1 cellular context compared by ENCODE assay signal in the genomic region with DNA sequence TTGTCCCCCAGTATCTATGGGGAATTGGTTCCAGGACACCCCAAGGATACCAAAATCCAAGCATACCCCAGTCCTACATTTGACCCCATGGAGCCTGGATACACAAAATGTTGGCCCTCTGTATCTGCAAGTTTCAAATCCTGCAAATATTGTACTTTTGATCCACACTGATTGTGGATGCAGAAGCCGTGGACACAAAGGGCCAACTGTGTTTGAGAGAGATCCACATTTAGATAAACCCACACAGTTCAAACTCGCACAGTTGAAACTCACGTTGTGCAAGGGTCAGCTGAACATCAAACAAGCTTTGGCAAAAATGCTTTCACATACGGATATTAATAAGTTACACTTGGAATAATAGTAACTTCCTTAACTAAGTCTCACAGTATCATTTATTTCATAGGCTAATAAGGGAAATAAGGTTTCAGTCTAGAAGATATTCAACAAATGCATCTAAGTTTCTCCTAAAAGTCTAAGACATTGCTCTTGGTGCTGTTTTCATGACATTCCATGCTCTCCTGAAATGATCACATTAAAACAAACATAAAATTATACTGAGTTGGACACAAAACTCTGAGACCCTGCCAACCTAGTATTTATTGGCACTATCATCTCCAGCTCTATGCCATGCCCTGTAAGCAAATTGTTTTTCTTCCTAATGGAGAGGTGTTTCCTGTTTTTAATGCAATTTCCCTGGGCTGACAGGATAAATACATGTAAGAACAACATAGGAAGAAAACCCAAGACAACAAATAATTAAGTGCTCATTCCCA.
TF ChIP-seq lines count a peak whose summit lies in the region.

No MANE protein-coding gene starts in this region.

TF ChIP-seq in HepG2, 621 proteins besides CTCF, POLR2A, EP300 and RAD21 (continued from another document and continues in another):
- no peak for TF ChIP-seq ZSCAN12 (CRISPR knock-in tag; IDR thresholded peaks at IDR 0.05)
- TF ChIP-seq MEIS2 (CRISPR knock-in tag; IDR thresholded peaks at IDR 0.05) = peak; percentile 72; the same call in 1 of the 2 replicates
- TF ChIP-seq SIX1 (CRISPR knock-in tag; IDR thresholded peaks at IDR 0.05; ENCODE audit: borderline replicate concordance) = peak; percentile 75; the same call in 1 of the 2 replicates
- 0 out of 2 replicates have a peak, but pooled peaks have one; percentile 9 for TF ChIP-seq ZMYM2 (CRISPR knock-in tag; IDR thresholded peaks at IDR 0.05)
- peak; percentile 90 for TF ChIP-seq FOXO1 (CRISPR knock-in tag; IDR thresholded peaks at IDR 0.05)
- TF ChIP-seq, protein P1, sequence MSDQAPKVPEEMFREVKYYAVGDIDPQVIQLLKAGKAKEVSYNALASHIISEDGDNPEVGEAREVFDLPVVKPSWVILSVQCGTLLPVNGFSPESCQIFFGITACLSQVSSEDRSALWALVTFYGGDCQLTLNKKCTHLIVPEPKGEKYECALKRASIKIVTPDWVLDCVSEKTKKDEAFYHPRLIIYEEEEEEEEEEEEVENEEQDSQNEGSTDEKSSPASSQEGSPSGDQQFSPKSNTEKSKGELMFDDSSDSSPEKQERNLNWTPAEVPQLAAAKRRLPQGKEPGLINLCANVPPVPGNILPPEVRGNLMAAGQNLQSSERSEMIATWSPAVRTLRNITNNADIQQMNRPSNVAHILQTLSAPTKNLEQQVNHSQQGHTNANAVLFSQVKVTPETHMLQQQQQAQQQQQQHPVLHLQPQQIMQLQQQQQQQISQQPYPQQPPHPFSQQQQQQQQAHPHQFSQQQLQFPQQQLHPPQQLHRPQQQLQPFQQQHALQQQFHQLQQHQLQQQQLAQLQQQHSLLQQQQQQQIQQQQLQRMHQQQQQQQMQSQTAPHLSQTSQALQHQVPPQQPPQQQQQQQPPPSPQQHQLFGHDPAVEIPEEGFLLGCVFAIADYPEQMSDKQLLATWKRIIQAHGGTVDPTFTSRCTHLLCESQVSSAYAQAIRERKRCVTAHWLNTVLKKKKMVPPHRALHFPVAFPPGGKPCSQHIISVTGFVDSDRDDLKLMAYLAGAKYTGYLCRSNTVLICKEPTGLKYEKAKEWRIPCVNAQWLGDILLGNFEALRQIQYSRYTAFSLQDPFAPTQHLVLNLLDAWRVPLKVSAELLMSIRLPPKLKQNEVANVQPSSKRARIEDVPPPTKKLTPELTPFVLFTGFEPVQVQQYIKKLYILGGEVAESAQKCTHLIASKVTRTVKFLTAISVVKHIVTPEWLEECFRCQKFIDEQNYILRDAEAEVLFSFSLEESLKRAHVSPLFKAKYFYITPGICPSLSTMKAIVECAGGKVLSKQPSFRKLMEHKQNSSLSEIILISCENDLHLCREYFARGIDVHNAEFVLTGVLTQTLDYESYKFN (CRISPR knock-in tag; conservative IDR thresholded peaks at IDR 0.05) = peak; percentile 97
- no peak for TF ChIP-seq SNRNP70 (IDR thresholded peaks at IDR 0.05; ENCODE audit: low read depth, low read length)
- peak; percentile 87 for TF ChIP-seq IRF2 (CRISPR knock-in tag; IDR thresholded peaks at IDR 0.05)
- TF ChIP-seq, protein P2, sequence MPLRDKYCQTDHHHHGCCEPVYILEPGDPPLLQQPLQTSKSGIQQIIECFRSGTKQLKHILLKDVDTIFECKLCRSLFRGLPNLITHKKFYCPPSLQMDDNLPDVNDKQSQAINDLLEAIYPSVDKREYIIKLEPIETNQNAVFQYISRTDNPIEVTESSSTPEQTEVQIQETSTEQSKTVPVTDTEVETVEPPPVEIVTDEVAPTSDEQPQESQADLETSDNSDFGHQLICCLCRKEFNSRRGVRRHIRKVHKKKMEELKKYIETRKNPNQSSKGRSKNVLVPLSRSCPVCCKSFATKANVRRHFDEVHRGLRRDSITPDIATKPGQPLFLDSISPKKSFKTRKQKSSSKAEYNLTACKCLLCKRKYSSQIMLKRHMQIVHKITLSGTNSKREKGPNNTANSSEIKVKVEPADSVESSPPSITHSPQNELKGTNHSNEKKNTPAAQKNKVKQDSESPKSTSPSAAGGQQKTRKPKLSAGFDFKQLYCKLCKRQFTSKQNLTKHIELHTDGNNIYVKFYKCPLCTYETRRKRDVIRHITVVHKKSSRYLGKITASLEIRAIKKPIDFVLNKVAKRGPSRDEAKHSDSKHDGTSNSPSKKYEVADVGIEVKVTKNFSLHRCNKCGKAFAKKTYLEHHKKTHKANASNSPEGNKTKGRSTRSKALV (CRISPR knock-in tag; IDR thresholded peaks at IDR 0.05) = peak; percentile 28; the same call in 1 of the 2 replicates
- TF ChIP-seq PHF8 (CRISPR knock-in tag; IDR thresholded peaks at IDR 0.05) = 0 out of 2 replicates have a peak, but pooled peaks have one; percentile 30
- no peak for TF ChIP-seq MTF2 (CRISPR knock-in tag; IDR thresholded peaks at IDR 0.05; ENCODE audit: borderline replicate concordance)
- no peak for TF ChIP-seq CREB1 (IDR thresholded peaks at IDR 0.05)
- peak; percentile 65 for TF ChIP-seq CREB1 (CRISPR knock-in tag; IDR thresholded peaks at IDR 0.05)
- no peak for TF ChIP-seq ZNF619 (CRISPR knock-in tag; IDR thresholded peaks at IDR 0.05)
- TF ChIP-seq, protein P3, sequence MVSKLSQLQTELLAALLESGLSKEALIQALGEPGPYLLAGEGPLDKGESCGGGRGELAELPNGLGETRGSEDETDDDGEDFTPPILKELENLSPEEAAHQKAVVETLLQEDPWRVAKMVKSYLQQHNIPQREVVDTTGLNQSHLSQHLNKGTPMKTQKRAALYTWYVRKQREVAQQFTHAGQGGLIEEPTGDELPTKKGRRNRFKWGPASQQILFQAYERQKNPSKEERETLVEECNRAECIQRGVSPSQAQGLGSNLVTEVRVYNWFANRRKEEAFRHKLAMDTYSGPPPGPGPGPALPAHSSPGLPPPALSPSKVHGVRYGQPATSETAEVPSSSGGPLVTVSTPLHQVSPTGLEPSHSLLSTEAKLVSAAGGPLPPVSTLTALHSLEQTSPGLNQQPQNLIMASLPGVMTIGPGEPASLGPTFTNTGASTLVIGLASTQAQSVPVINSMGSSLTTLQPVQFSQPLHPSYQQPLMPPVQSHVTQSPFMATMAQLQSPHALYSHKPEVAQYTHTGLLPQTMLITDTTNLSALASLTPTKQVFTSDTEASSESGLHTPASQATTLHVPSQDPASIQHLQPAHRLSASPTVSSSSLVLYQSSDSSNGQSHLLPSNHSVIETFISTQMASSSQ (IDR thresholded peaks at IDR 0.05; ENCODE audit: low read depth) = peak; percentile 81
- TF ChIP-seq, protein P3 (CRISPR knock-in tag; IDR thresholded peaks at IDR 0.05; ENCODE audit: borderline replicate concordance) = peak; percentile 92
- TF ChIP-seq, protein P4, sequence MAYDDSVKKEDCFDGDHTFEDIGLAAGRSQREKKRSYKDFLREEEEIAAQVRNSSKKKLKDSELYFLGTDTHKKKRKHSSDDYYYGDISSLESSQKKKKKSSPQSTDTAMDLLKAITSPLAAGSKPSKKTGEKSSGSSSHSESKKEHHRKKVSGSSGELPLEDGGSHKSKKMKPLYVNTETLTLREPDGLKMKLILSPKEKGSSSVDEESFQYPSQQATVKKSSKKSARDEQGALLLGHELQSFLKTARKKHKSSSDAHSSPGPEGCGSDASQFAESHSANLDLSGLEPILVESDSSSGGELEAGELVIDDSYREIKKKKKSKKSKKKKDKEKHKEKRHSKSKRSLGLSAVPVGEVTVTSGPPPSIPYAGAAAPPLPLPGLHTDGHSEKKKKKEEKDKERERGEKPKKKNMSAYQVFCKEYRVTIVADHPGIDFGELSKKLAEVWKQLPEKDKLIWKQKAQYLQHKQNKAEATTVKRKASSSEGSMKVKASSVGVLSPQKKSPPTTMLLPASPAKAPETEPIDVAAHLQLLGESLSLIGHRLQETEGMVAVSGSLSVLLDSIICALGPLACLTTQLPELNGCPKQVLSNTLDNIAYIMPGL (CRISPR knock-in tag; IDR thresholded peaks at IDR 0.05; ENCODE audit: borderline replicate concordance in 1 of 2, low read depth in 1 of 2) = peak; percentile 44 to 47; a peak in 2 of 4 replicates
- 0 out of 2 replicates have a peak, but pooled peaks have one; percentile 20 for TF ChIP-seq ZSCAN9 (CRISPR knock-in tag; IDR thresholded peaks at IDR 0.05; ENCODE audit: borderline replicate concordance)
- no peak for TF ChIP-seq TCF12 (IDR thresholded peaks at IDR 0.05)
- peak; percentile 77; the same call in 1 of the 2 replicates for TF ChIP-seq TCF12 (CRISPR knock-in tag; IDR thresholded peaks at IDR 0.05)
- TF ChIP-seq, protein P5, sequence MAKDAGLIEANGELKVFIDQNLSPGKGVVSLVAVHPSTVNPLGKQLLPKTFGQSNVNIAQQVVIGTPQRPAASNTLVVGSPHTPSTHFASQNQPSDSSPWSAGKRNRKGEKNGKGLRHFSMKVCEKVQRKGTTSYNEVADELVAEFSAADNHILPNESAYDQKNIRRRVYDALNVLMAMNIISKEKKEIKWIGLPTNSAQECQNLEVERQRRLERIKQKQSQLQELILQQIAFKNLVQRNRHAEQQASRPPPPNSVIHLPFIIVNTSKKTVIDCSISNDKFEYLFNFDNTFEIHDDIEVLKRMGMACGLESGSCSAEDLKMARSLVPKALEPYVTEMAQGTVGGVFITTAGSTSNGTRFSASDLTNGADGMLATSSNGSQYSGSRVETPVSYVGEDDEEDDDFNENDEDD (CRISPR knock-in tag; IDR thresholded peaks at IDR 0.05; ENCODE audit: borderline replicate concordance) = peak; percentile 28; the same call in 1 of the 2 replicates
- TF ChIP-seq TSC22D2 (CRISPR knock-in tag; IDR thresholded peaks at IDR 0.05; ENCODE audit: borderline replicate concordance) = no peak
- TF ChIP-seq MIER2 (CRISPR knock-in tag; IDR thresholded peaks at IDR 0.05) = 0 out of 2 replicates have a peak, but pooled peaks have one; percentile 34
- TF ChIP-seq NR2F2 (IDR thresholded peaks at IDR 0.05; ENCODE audit: borderline replicate concordance, low read depth) = peak; percentile 95
- TF ChIP-seq PHF20 (CRISPR knock-in tag; IDR thresholded peaks at IDR 0.05) = no peak
- no peak for TF ChIP-seq FOXM1 (CRISPR knock-in tag; IDR thresholded peaks at IDR 0.05)
- TF ChIP-seq ZFYVE20 (CRISPR knock-in tag; IDR thresholded peaks at IDR 0.05; ENCODE audit: borderline replicate concordance, low read depth) = no peak
- TF ChIP-seq ZFP37 (CRISPR knock-in tag; IDR thresholded peaks at IDR 0.05; ENCODE audit: borderline replicate concordance) = no peak
- TF ChIP-seq, protein P6, sequence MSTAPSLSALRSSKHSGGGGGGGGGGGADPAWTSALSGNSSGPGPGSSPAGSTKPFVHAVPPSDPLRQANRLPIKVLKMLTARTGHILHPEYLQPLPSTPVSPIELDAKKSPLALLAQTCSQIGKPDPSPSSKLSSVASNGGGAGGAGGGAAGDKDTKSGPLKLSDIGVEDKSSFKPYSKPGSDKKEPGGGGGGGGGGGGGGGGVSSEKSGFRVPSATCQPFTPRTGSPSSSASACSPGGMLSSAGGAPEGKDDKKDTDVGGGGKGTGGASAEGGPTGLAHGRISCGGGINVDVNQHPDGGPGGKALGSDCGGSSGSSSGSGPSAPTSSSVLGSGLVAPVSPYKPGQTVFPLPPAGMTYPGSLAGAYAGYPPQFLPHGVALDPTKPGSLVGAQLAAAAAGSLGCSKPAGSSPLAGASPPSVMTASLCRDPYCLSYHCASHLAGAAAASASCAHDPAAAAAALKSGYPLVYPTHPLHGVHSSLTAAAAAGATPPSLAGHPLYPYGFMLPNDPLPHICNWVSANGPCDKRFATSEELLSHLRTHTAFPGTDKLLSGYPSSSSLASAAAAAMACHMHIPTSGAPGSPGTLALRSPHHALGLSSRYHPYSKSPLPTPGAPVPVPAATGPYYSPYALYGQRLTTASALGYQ (CRISPR knock-in tag; IDR thresholded peaks at IDR 0.05) = peak; percentile 94
- TF ChIP-seq NCOA2 (CRISPR knock-in tag; IDR thresholded peaks at IDR 0.05) = peak; percentile 98
- peak; percentile 54; the same call in 1 of the 2 replicates for TF ChIP-seq ZNF788 (CRISPR knock-in tag; IDR thresholded peaks at IDR 0.05; ENCODE audit: borderline replicate concordance)
- peak; percentile 90; the same call in 1 of the 2 replicates for TF ChIP-seq BRD4 (CRISPR knock-in tag; IDR thresholded peaks at IDR 0.05)
- peak; percentile 99 for TF ChIP-seq GATAD2A (CRISPR knock-in tag; IDR thresholded peaks at IDR 0.05)
- TF ChIP-seq, protein P7, sequence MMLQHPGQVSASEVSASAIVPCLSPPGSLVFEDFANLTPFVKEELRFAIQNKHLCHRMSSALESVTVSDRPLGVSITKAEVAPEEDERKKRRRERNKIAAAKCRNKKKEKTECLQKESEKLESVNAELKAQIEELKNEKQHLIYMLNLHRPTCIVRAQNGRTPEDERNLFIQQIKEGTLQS (CRISPR knock-in tag; IDR thresholded peaks at IDR 0.05) = 0 out of 2 replicates have a peak, but pooled peaks have one; percentile 52
- 0 out of 2 replicates have a peak, but pooled peaks have one; percentile 24 for TF ChIP-seq ZNF12 (CRISPR knock-in tag; IDR thresholded peaks at IDR 0.05)
- TF ChIP-seq, protein P8, sequence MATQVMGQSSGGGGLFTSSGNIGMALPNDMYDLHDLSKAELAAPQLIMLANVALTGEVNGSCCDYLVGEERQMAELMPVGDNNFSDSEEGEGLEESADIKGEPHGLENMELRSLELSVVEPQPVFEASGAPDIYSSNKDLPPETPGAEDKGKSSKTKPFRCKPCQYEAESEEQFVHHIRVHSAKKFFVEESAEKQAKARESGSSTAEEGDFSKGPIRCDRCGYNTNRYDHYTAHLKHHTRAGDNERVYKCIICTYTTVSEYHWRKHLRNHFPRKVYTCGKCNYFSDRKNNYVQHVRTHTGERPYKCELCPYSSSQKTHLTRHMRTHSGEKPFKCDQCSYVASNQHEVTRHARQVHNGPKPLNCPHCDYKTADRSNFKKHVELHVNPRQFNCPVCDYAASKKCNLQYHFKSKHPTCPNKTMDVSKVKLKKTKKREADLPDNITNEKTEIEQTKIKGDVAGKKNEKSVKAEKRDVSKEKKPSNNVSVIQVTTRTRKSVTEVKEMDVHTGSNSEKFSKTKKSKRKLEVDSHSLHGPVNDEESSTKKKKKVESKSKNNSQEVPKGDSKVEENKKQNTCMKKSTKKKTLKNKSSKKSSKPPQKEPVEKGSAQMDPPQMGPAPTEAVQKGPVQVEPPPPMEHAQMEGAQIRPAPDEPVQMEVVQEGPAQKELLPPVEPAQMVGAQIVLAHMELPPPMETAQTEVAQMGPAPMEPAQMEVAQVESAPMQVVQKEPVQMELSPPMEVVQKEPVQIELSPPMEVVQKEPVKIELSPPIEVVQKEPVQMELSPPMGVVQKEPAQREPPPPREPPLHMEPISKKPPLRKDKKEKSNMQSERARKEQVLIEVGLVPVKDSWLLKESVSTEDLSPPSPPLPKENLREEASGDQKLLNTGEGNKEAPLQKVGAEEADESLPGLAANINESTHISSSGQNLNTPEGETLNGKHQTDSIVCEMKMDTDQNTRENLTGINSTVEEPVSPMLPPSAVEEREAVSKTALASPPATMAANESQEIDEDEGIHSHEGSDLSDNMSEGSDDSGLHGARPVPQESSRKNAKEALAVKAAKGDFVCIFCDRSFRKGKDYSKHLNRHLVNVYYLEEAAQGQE (IDR thresholded peaks at IDR 0.05; ENCODE audit: borderline replicate concordance in 1 of 2, low read depth in 1 of 2, low read length in 2 of 2) = 0 out of 4 replicates have a peak, but pooled peaks of 1 of the 2 experiments have one; percentile 37
- peak; percentile 78; the same call in 1 of the 2 replicates for TF ChIP-seq HNF4G (IDR thresholded peaks at IDR 0.05; ENCODE audit: borderline replicate concordance, low read depth, low read length)
- peak; percentile 68; the same call in 1 of the 2 replicates for TF ChIP-seq HNF4G (CRISPR knock-in tag; IDR thresholded peaks at IDR 0.05; ENCODE audit: borderline replicate concordance, low read depth)
